1 cellular context compared by ENCODE assay signal in genomic region chr4:125321709-125322362, GRCh38.
TF ChIP-seq lines count a peak whose summit lies in the region.

No MANE protein-coding gene starts in this region.

TF ChIP-seq in HepG2, 621 proteins besides CTCF, POLR2A, EP300 and RAD21 (continued from another document):
- no peak for TF ChIP-seq ZNF367 (CRISPR knock-in tag; IDR thresholded peaks at IDR 0.05; ENCODE audit: borderline replicate concordance)
- no peak for TF ChIP-seq ZNF788 (CRISPR knock-in tag; IDR thresholded peaks at IDR 0.05; ENCODE audit: borderline replicate concordance)
- TF ChIP-seq MAFF (IDR thresholded peaks at IDR 0.05; ENCODE audit: low read depth, low read length), result peak; percentile 54; the same call in 1 of the 2 replicates
- TF ChIP-seq PTBP1 (IDR thresholded peaks at IDR 0.05; ENCODE audit: low read depth, low read length, poor library complexity, severe bottlenecking), result no peak
- no peak for TF ChIP-seq E2F5 (CRISPR knock-in tag; conservative IDR thresholded peaks at IDR 0.05)
